18 cellular contexts compared by ENCODE assay signal in the genomic region with DNA sequence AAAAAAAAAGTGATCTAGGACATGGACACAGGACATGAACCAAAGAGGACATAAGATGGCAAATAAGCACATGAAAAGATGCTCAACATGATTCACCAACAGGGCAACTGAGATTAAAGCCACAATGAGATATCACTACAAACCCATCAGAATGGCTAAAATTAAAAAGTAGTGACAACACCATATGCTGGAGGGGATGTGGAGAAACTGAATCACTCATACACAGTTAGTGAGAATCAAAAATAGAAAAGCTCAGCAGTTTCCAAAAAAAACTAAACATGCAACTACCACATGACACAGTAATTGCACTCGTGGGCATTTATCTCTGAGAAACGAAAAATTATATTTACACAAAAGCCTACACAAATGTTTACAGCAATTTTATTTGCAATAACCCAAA. TPM values are rescaled to one million over a fixed set of nuclear protein-coding genes. Genes with fewer than 3 reads are reported as not detected.
DNase-seq lines count a peak whose midpoint lies in the region; ATAC-seq, FAIRE-seq and TF ChIP-seq lines count a peak whose summit lies in the region.
"Had no signal": no experiment of that assay in that cellular context is flagged by ENCODE, and none has a peak within 500 bp of the region (broad histone marks: within the 10 kb centered on the region; RNA-seq: fewer than 3 reads in every experiment).

No MANE protein-coding gene starts in this region.

- no peak overlapping the region for H3K4me2 ChIP-seq in K562 (ENCODE audit: insufficient read depth, low read length)
- no peak overlapping the region for H3K4me2 ChIP-seq in osteoblast (ENCODE audit: insufficient read depth, low read length)

- no peaks in the 10 kb centered on the region for H4K20me1 ChIP-seq in K562 (replicated peaks; ENCODE audit: control insufficient read depth, insufficient read depth, low read length)
- H4K20me1 ChIP-seq in osteoblast (ENCODE audit: insufficient read depth, low read length): no peaks in the 10 kb centered on the region

- TF ChIP-seq RAD21 in K562 (CRISPR knock-in tag; conservative IDR thresholded peaks at IDR 0.05 in 1 of 2, IDR thresholded peaks at IDR 0.05 in 1 of 2): no peak

- H3K79me2 ChIP-seq in K562 (ENCODE audit: control insufficient read depth, insufficient read depth, low read length): no peaks in the 10 kb centered on the region
- H3K79me2 ChIP-seq in osteoblast (ENCODE audit: insufficient read depth, low read length): no peaks in the 10 kb centered on the region

- in situ Hi-C loops in K562 (cut with MboI): no loop called here

- TF ChIP-seq POLR2A in K562 (conservative IDR thresholded peaks at IDR 0.05) (no peak), H54 (IDR thresholded peaks at IDR 0.05; ENCODE audit: low read depth, low read length) (no peak)

- H3K9ac ChIP-seq in K562 (ENCODE audit: insufficient read depth in 1 of 2, low read depth in 2 of 2, low read length in 2 of 2): no peak overlapping the region

- H3K9me3 Mint-ChIP-seq in HFFc6: peaks cover 10% of the 10 kb centered on the region

- peak overlapping the region; percentile 68 for H3K27ac Mint-ChIP-seq in HFFc6
- H3K27ac Mint-ChIP-seq: activated CD8-positive, alpha-beta memory T cell treated with anti-CD3 and anti-CD28 coated beads, Interleukin-2, amount 10 ng/mL, durations not matched to agents 7 days and 5 days had no signal

- WGBS in K562 (ENCODE audit: insufficient coverage, low coverage, missing lambda C conversion rate): 11% methylated on average over 2 of the region's 2 CpGs

- no TSS peak for BruUV-seq in K562 (replicated peaks; lab: Mats Ljungman, UMichigan)

- no peaks in the 10 kb centered on the region for H3K9me3 ChIP-seq in K562 (replicated peaks; ENCODE audit: control insufficient read depth, insufficient read depth, low read depth, low read length)
- no peaks in the 10 kb centered on the region for H3K9me3 ChIP-seq in osteoblast (ENCODE audit: low read depth, low read length)
- H3K9me3 ChIP-seq: BE2C, colonic mucosa had no signal

- ATAC-seq in K562 (no peak), left lobe of liver (no peak)
- ATAC-seq: activated CD8-positive, alpha-beta memory T cell treated with anti-CD3 and anti-CD28 coated beads, Interleukin-2, amount 10 ng/mL, durations not matched to agents 7 days and 5 days; esophagus mucosa had no signal

- POLR2A ChIA-PET in K562 (lab: Yijun Ruan, JAX): no interaction called here

- no peaks in the 10 kb centered on the region for H3K9me1 ChIP-seq in K562 (ENCODE audit: control insufficient read depth, insufficient read depth, low read length)

- DNase-seq in AG08395 (ENCODE audit: low spot score) (peak; percentile 11), HFFc6 (peak; percentile 42), K562 (ENCODE audit: extremely low read depth in 1 of 4, low spot score in 3 of 4) (no peak), osteoblast (ENCODE audit: insufficient read length, low spot score, missing footprints) (no peak), H54 (ENCODE audit: insufficient read length, low spot score) (no peak), left lobe of liver (ENCODE audit: low spot score) (no peak), hypothalamus (lab: John Stamatoyannopoulos, UW) (no peak), A172 (ENCODE audit: low spot score) (no peak)
- DNase-seq: activated CD8-positive, alpha-beta memory T cell treated with anti-CD3 and anti-CD28 coated beads, Interleukin-2, amount 10 ng/mL, durations not matched to agents 7 days and 5 days; BE2C; colonic mucosa; DMS53; midbrain; NCI-H2171 treated with DMSO at 0.1 percent for 48 hours; stimulated activated CD4-positive, alpha-beta T cell treated with anti-CD3 and anti-CD28 coated beads, Interleukin-15, amount 100 ng/mL, for 24 hours; trophoblast cell had no signal

- TF ChIP-seq CTCF in HFFc6 (IDR thresholded peaks at IDR 0.05) (no peak), K562 (IDR thresholded peaks at IDR 0.05 in 2 of 3, conservative IDR thresholded peaks at IDR 0.05 in 1 of 3; ENCODE audit: insufficient read depth in 2 of 3, low read depth in 1 of 3, low read length in 3 of 3) (no peak), osteoblast (IDR thresholded peaks at IDR 0.05; ENCODE audit: extremely low read depth, low read depth, low read length) (no peak)

- no peaks in the 10 kb centered on the region for H3K36me3 ChIP-seq in K562 (ENCODE audit: control insufficient read depth, insufficient read depth, low read length)
- no peaks in the 10 kb centered on the region for H3K36me3 ChIP-seq in osteoblast (ENCODE audit: insufficient read depth, low read length)
- H3K36me3 ChIP-seq: BE2C, colonic mucosa had no signal

- H3K36me3 Mint-ChIP-seq in HFFc6 (ENCODE audit: low read depth): peaks cover 28% of the 10 kb centered on the region

- H3K27me3 Mint-ChIP-seq in HFFc6 (ENCODE audit: insufficient read depth): no peaks in the 10 kb centered on the region
- H3K27me3 Mint-ChIP-seq: activated CD8-positive, alpha-beta memory T cell treated with anti-CD3 and anti-CD28 coated beads, Interleukin-2, amount 10 ng/mL, durations not matched to agents 7 days and 5 days had no signal

- CTCF ChIA-PET in K562 (lab: Yijun Ruan, JAX; ENCODE audit: low intra/inter-chr PET ratio): no interaction called here

- intact Hi-C loops in K562 (cut with micrococcal nuclease): no loop called here

- H3K4me1 Mint-ChIP-seq in HFFc6 (ENCODE audit: low read depth): peaks cover 35% of the 10 kb centered on the region

- FAIRE-seq in K562 (lab: Jason Lieb, UNC) (no peak), H54 (lab: Jason Lieb, UNC) (no peak)

- H3K4me3 Mint-ChIP-seq in HFFc6: 0 out of 2 replicates have a peak overlapping the region, but pooled peaks have one; percentile 11
- H3K4me3 Mint-ChIP-seq: activated CD8-positive, alpha-beta memory T cell treated with anti-CD3 and anti-CD28 coated beads, Interleukin-2, amount 10 ng/mL, durations not matched to agents 7 days and 5 days had no signal

- TF ChIP-seq EP300 in K562 (IDR thresholded peaks at IDR 0.05; ENCODE audit: low read length): no peak

- no peaks in the 10 kb centered on the region for H3K4me1 ChIP-seq in K562 (replicated peaks in 1 of 2; ENCODE audit: control insufficient read depth in 2 of 2, insufficient read depth in 2 of 2, low read length in 2 of 2)
- peaks cover 3% of the 10 kb centered on the region for H3K4me1 ChIP-seq in osteoblast (ENCODE audit: insufficient read depth, low read length)
- H3K4me1 ChIP-seq: BE2C, colonic mucosa had no signal

- no peak overlapping the region for H3K27ac ChIP-seq in K562 (ENCODE audit: extremely low read depth, low read depth, low read length)
- H3K27ac ChIP-seq in osteoblast (ENCODE audit: low read depth, low read length): peak overlapping the region; percentile 57
- H3K27ac ChIP-seq: colonic mucosa had no signal

- H3K4me3 ChIP-seq in K562: no peak overlapping the region
- H3K4me3 ChIP-seq in osteoblast (ENCODE audit: insufficient read depth, low read length): no peak overlapping the region
- H3K4me3 ChIP-seq: colonic mucosa had no signal

- H2AFZ ChIP-seq in K562 (ENCODE audit: low read depth, low read length) (no peak overlapping the region), osteoblast (ENCODE audit: low read length) (no peak overlapping the region)

- no peaks in the 10 kb centered on the region for H3K27me3 ChIP-seq in K562 (ENCODE audit: control insufficient read depth in 2 of 2, insufficient read depth in 2 of 2, low read length in 2 of 2)
- no peaks in the 10 kb centered on the region for H3K27me3 ChIP-seq in osteoblast (ENCODE audit: insufficient read depth, low read length)
- H3K27me3 ChIP-seq: BE2C, colonic mucosa had no signal

TF ChIP-seq in K562, 482 proteins besides CTCF, POLR2A, EP300 and RAD21:
- TF ChIP-seq ZNF316 (IDR thresholded peaks at IDR 0.05): peak; percentile 27; the same call in 1 of the 2 replicates
- TF ChIP-seq NR2C2 (CRISPR knock-in tag; IDR thresholded peaks at IDR 0.05): no peak
- no peak for TF ChIP-seq NR2C2 (tag; IDR thresholded peaks at IDR 0.05)
- peak; percentile 49 for TF ChIP-seq RBM25 (IDR thresholded peaks at IDR 0.05; ENCODE audit: low read depth, low read length, severe bottlenecking)

RNA-seq across cellular contexts. Expression of gene ACKR4, which starts 27.9 kb away (rescaled TPM):
- 1 to 10 TPM in 5 of 6 experiments, under 1 TPM in 1; 0.78 to 8.4 (median 7.1) TPM for total RNA-seq in HFFc6 (2021; fragmentation: NEBNext Ultra II Directional; extraction: Animal tissue kit (Norgen Biotek cat#: 25700))
- total RNA-seq in K562 (2011; cell fraction: chromatin; rRNA removed; ENCODE audit: low replicate concordance): not detected in 2 replicates
- not detected in 2 replicates for total RNA-seq in K562 (2011; cell fraction: nucleolus; rRNA removed)
- not detected in 2 replicates for total RNA-seq in K562 (2011; cell fraction: nucleoplasm; rRNA removed)
- total RNA-seq in K562 (2014; rRNA removed): not detected in 2 replicates
- total RNA-seq in K562 (2014; rRNA removed; fragmentation: Illumina TruSeq; extraction: Trizol): not detected in 2 replicates
- total RNA-seq in K562 (2015; rRNA removed; fragmentation: Illumina TruSeq; extraction: Trizol): not detected in 2 replicates
- not detected in 2 replicates for total RNA-seq in K562 (2021)
- polyA plus RNA-seq in K562 (2011; rRNA removed): 0.04 TPM in 1 of 2 replicates, not detected in the other
- not detected in 2 replicates for polyA plus RNA-seq in K562 (2011; cell fraction: cytosol; rRNA removed)
- 0.06 TPM in 1 of 2 replicates, not detected in the other for polyA plus RNA-seq in K562 (2011; cell fraction: nucleus; rRNA removed)
- polyA plus RNA-seq in K562 (2012): 0.10 and 0.36 TPM in 2 replicates
- polyA plus RNA-seq in K562 (2014; fragmentation: Illumina TruSeq; extraction: Trizol): not detected in 2 replicates
- polyA plus RNA-seq in K562 (2014; fragmentation: Nextera tagmentation; extraction: Ambion mirVana): under 1 TPM in 1 of 2 experiments, not detected in 1; 0.06 TPM
- polyA plus RNA-seq in K562 (2014; rRNA removed): not detected in 2 replicates
- not detected in 2 replicates for polyA minus RNA-seq in K562 (2011; rRNA and poly(A)+ RNA removed)
- polyA minus RNA-seq in K562 (2011; cell fraction: cytosol; rRNA and poly(A)+ RNA removed): not detected in 2 replicates
- not detected in 2 replicates for polyA minus RNA-seq in K562 (2011; cell fraction: nucleus; rRNA and poly(A)+ RNA removed)
- 0.72 TPM in 1 of 2 replicates, not detected in the other for total RNA-seq in osteoblast
- total RNA-seq in left lobe of liver: not detected
- total RNA-seq in A172 (2014; rRNA removed; shearing (Covaris generic)): not detected in 2 replicates
- total RNA-seq: activated CD8-positive, alpha-beta memory T cell treated with anti-CD3 and anti-CD28 coated beads, Interleukin-2, amount 10 ng/mL, durations not matched to agents 7 days and 5 days; esophagus mucosa; HT1080 had no signal

Comparison
In these comparisons a context has a peak if more than half of its experiments do, and no peak if none do; other contexts are left out.
1. DNase-seq: peak in AG08395 (single experiment) and HFFc6 (single experiment); none in K562 (0 of 4), osteoblast (single experiment), H54 (single experiment), left lobe of liver (single experiment), hypothalamus (0 of 51) and A172 (single experiment).